Comparison of ENCODE assay signal across 23 cellular contexts in the genomic region with DNA sequence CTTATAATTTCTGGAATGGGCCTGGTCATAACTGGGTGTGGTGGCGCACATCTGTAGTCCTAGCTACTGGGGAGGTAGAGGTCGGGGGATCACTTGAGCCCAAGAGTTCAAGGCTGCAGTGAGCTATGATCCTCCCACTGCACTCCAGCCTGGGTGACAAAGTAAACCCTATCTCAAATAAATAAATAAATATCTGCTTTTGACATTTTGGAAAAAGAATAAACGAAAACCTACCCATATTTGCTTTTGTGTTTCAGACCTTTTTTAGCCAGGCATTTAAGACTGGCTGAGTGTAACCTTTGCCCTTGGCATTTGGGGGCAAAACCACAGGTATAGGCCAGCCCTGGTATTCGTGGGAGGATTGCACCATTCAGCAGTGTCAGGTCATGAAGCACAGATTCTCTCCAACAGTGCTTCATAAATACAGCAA.
"Had no signal": no experiment of that assay in that cellular context is flagged by ENCODE, and none has a peak within 500 bp of the region (broad histone marks: within the 10 kb centered on the region; RNA-seq: fewer than 3 reads in every experiment).

No MANE protein-coding gene starts in this region.

- H3K4me3 ChIP-seq: MG63, SJCRH30 had no signal

- H3K27me3 ChIP-seq: MG63, SJCRH30 had no signal

- H3K36me3 ChIP-seq: MG63, SJCRH30 had no signal

- H3K27ac ChIP-seq: SJCRH30 had no signal

- ATAC-seq: Panc1, PC-3, Right ventricle myocardium inferior, SK-N-SH treated with all-trans-retinoic acid at 6 μM for 48 hours had no signal

- DNase-seq: IMR-90, Karpas-422, KG1, MG63, NCI-H1092, NCI-H1105 treated with DMSO at 0.1 percent for 48 hours, NCI-H1417 treated with DMSO at 0.1 percent for 48 hours, NCI-H187, NCI-H2029, NCI-H2081 treated with DMSO at 0.1 percent for 48 hours, NCI-H2171, NCI-H226, NCI-H446, NCI-H510A, NCI-H524 treated with DMSO at 0.1 percent for 48 hours, NCI-H69, NCI-H774, PC-3, SHP77 treated with DMSO at 0.1 percent for 48 hours, SJCRH30 had no signal

- H3K4me1 ChIP-seq: SJCRH30 had no signal

- H3K9me3 ChIP-seq: MG63, SJCRH30 had no signal
